ENCODE assay signal across 9 cellular contexts in genomic region chr20:41078329-41078728, GRCh38. TPM values are rescaled to one million over a fixed set of nuclear protein-coding genes. Genes with fewer than 3 reads are reported as not detected.
DNase-seq lines count a peak whose midpoint lies in the region; ATAC-seq and FAIRE-seq lines count a peak whose summit lies in the region.
"Had no signal": no experiment of that assay in that cellular context is flagged by ENCODE, and none has a peak within 500 bp of the region (broad histone marks: within the 10 kb centered on the region; RNA-seq: fewer than 3 reads in every experiment).

No MANE protein-coding gene starts in this region.

- FAIRE-seq in small intestine (lab: Jason Lieb, UNC): no peak

- peaks cover 6 to 8% of the 10 kb centered on the region in 2 donors for H3K4me1 ChIP-seq in small intestine (ENCODE audit: control insufficient read depth in 2 of 2, insufficient read depth in 1 of 2, low read depth in 1 of 2, low read length in 1 of 2)

- H3K9me3 Mint-ChIP-seq in T-helper 2 cell treated with Interferon-gamma antibody and Interleukin-4, amounts not matched to agents 5 μg/mL and 100 μg/mL, for 36 hours: no peaks in the 10 kb centered on the region

- peaks cover 62% of the 10 kb centered on the region for H3K4me1 Mint-ChIP-seq in T-helper 2 cell treated with Interferon-gamma antibody and Interleukin-4, amounts not matched to agents 5 μg/mL and 100 μg/mL, for 36 hours (ENCODE audit: low read depth)

- ATAC-seq in HG03442 (IDR thresholded peaks at IDR 0.05; ENCODE audit: unreplicated experiment) (no peak), HG03135 (IDR thresholded peaks at IDR 0.05; ENCODE audit: unreplicated experiment) (no peak)

- H3K36me3 Mint-ChIP-seq in T-helper 2 cell treated with Interferon-gamma antibody and Interleukin-4, amounts not matched to agents 5 μg/mL and 100 μg/mL, for 36 hours (ENCODE audit: low read depth): peaks cover 54% of the 10 kb centered on the region

- H3K27me3 ChIP-seq in small intestine (ENCODE audit: control insufficient read depth in 2 of 2, insufficient read depth in 2 of 2, low read length in 2 of 2): no peaks in the 10 kb centered on the region

- H3K27me3 Mint-ChIP-seq in T-helper 2 cell treated with Interferon-gamma antibody and Interleukin-4, amounts not matched to agents 5 μg/mL and 100 μg/mL, for 36 hours (ENCODE audit: low read depth): no peaks in the 10 kb centered on the region

- H3K4me3 ChIP-seq in small intestine (ENCODE audit: low read depth in 1 of 2, low read length in 2 of 2): no peak overlapping the region

- peak overlapping the region; percentile 56 for H3K27ac Mint-ChIP-seq in T-helper 2 cell treated with Interferon-gamma antibody and Interleukin-4, amounts not matched to agents 5 μg/mL and 100 μg/mL, for 36 hours

- H3K36me3 ChIP-seq in small intestine (ENCODE audit: control insufficient read depth in 2 of 2, insufficient read depth in 2 of 2, low read length in 2 of 2): peaks cover 7 to 21% of the 10 kb centered on the region in 2 donors

- H3K4me3 Mint-ChIP-seq in T-helper 2 cell treated with Interferon-gamma antibody and Interleukin-4, amounts not matched to agents 5 μg/mL and 100 μg/mL, for 36 hours: peak overlapping the region; percentile 56

- no peak overlapping the region for H3K27ac ChIP-seq in small intestine (ENCODE audit: low read depth in 1 of 2, low read length in 1 of 2)
- H3K27ac ChIP-seq: HL-60 had no signal

- peak; percentile 71 for DNase-seq in AG08395 (ENCODE audit: low spot score)
- peak; percentile 32 for DNase-seq in H4 (ENCODE audit: low spot score)
- DNase-seq in T-helper 2 cell treated with Interferon-gamma antibody and Interleukin-4, amounts not matched to agents 5 μg/mL and 100 μg/mL, for 36 hours (ENCODE audit: low spot score): no peak
- DNase-seq in glomerular visceral epithelial cell (ENCODE audit: extremely low spot score): peak; percentile 64
- peak; percentile 44 for DNase-seq in small intestine
- DNase-seq in stimulated activated CD4-positive, alpha-beta T cell treated with anti-CD3 and anti-CD28 coated beads, Interleukin-4, amount 100 ng/mL, for 1 hour: no peak

- no peaks in the 10 kb centered on the region for H3K9me3 ChIP-seq in small intestine (ENCODE audit: control insufficient read depth, low read depth)

RNA-seq across cellular contexts. Expression of gene TOP1, which starts 49.7 kb away (rescaled TPM):
- 12.7 and 14.3 TPM in 2 replicates for total RNA-seq in H4 (2014; rRNA removed; shearing (Covaris generic))
- 10 to 100 TPM; 46.2 to 72.4 (median 67.1) TPM for polyA plus RNA-seq in small intestine

RNA-seq across cellular contexts. Expression of gene PLCG1, which starts 59.0 kb away (rescaled TPM):
- 19.6 and 29.3 TPM in 2 replicates for total RNA-seq in H4 (2014; rRNA removed; shearing (Covaris generic))
- polyA plus RNA-seq in small intestine: 10 to 100 TPM; 27.6 to 67.3 (median 35.0) TPM

Comparison
In these comparisons a context has a peak if more than half of its experiments do, and no peak if none do; other contexts are left out.
1. DNase-seq: peak in AG08395 (single experiment), H4 (single experiment), glomerular visceral epithelial cell (single experiment) and small intestine (single experiment); none in T-helper 2 cell treated with Interferon-gamma antibody and Interleukin-4, amounts not matched to agents 5 μg/mL and 100 μg/mL, for 36 hours (single experiment) and stimulated activated CD4-positive, alpha-beta T cell treated with anti-CD3 and anti-CD28 coated beads, Interleukin-4, amount 100 ng/mL, for 1 hour (single experiment).